ENCODE assay signal across 28 cellular contexts in genomic region chr9:88979021-88979420, GRCh38.
"Had no signal": no experiment of that assay in that cellular context is flagged by ENCODE, and none has a peak within 500 bp of the region (broad histone marks: within the 10 kb centered on the region; RNA-seq: fewer than 3 reads in every experiment).

No MANE protein-coding gene starts in this region.

- ATAC-seq: activated naive CD4-positive, alpha-beta T cell treated with anti-CD3 and anti-CD28 coated beads, Interleukin-2, amount 50 U/mL, for 72 hours; activated T-cell treated with anti-CD3 and anti-CD28 coated beads, Interleukin-2, amount 50 U/mL, for 72 hours; body of pancreas; foreskin keratinocyte; left colon; lower lobe of right lung; natural killer cell; psoas muscle; T-helper 17 cell had no signal

- H3K9me3 ChIP-seq: body of pancreas, colonic mucosa, psoas muscle, testis, transverse colon had no signal

- H3K36me3 ChIP-seq: colonic mucosa, lower lobe of right lung, neural progenitor cell, transverse colon had no signal

- DNase-seq: activated CD4-positive, alpha-beta memory T cell treated with anti-CD3 and anti-CD28 coated beads for 36 hours; activated CD4-positive, alpha-beta T cell treated with anti-CD3 and anti-CD28 coated beads, Interleukin-2, amount 10 ng/mL, durations not matched to agents 24 days and 14 days; activated CD4-positive, CD25-positive, alpha-beta regulatory T cell treated with anti-CD3 and anti-CD28 coated beads, Interleukin-2, amount 50 U/mL, for 72 hours; activated naive CD4-positive, alpha-beta T cell; activated T-cell treated with anti-CD3 and anti-CD28 coated beads for 4 hours; activated T-cell treated with anti-CD3 and anti-CD28 coated beads, Interleukin-2, amount 50 U/mL, for 72 hours; anterior cingulate cortex; body of pancreas; cerebellar nuclear complex; colonic mucosa; dorsolateral prefrontal cortex; effector memory CD4-positive, alpha-beta T cell; foreskin keratinocyte; glutamatergic neuron; left colon; lower lobe of right lung; mesenchymal stem cell; natural killer cell; occipital lobe; stimulated activated naive CD4-positive, alpha-beta T cell; T-helper 17 cell; T1000; transverse colon had no signal

- H2AFZ ChIP-seq: neural progenitor cell, parathyroid adenoma had no signal

- H3K9ac ChIP-seq: neural progenitor cell, parathyroid adenoma had no signal

- H3K4me2 ChIP-seq: neural progenitor cell had no signal

- H3K4me3 ChIP-seq: body of pancreas, colonic mucosa, dorsolateral prefrontal cortex, lower lobe of right lung, neural progenitor cell, psoas muscle, testis, transverse colon had no signal

- H3K4me1 ChIP-seq: body of pancreas, colonic mucosa, foreskin keratinocyte, lower lobe of right lung, neural progenitor cell, parathyroid adenoma, psoas muscle, testis, transverse colon had no signal

- H3K79me2 ChIP-seq: parathyroid adenoma had no signal

- H3K27ac ChIP-seq: body of pancreas, colonic mucosa, dorsolateral prefrontal cortex, foreskin keratinocyte, lower lobe of right lung, neural progenitor cell, parathyroid adenoma, psoas muscle, testis, transverse colon had no signal

- H3K27me3 ChIP-seq: body of pancreas, colonic mucosa, dorsolateral prefrontal cortex, neural progenitor cell, testis, transverse colon had no signal
